Comparison of ENCODE assay signal across 14 cellular contexts in genomic region chr6:146526192-146526591, GRCh38. TPM values are rescaled to one million over a fixed set of nuclear protein-coding genes. Genes with fewer than 3 reads are reported as not detected.
DNase-seq lines count a peak whose midpoint lies in the region; ATAC-seq and TF ChIP-seq lines count a peak whose summit lies in the region.
"Had no signal": no experiment of that assay in that cellular context is flagged by ENCODE, and none has a peak within 500 bp of the region (broad histone marks: within the 10 kb centered on the region; RNA-seq: fewer than 3 reads in every experiment).

No MANE protein-coding gene starts in this region.

- H3K9me3 ChIP-seq in A673 (ENCODE audit: low read depth, low read length, poor library complexity, severe bottlenecking) (no peaks in the 10 kb centered on the region), GM23248 (ENCODE audit: low read depth) (no peaks in the 10 kb centered on the region), hepatocyte (ENCODE audit: low read depth) (no peaks in the 10 kb centered on the region), ovary (peaks cover 0 to 2% of the 10 kb centered on the region in 2 donors), gastroesophageal sphincter (no peaks in the 10 kb centered on the region)
- H3K9me3 ChIP-seq: vagina had no signal

- H3K4me1 ChIP-seq in A673 (ENCODE audit: insufficient read depth, low read length, poor library complexity, severe bottlenecking) (no peaks in the 10 kb centered on the region), GM23248 (ENCODE audit: insufficient read depth) (no peaks in the 10 kb centered on the region), hepatocyte (ENCODE audit: insufficient read depth) (no peaks in the 10 kb centered on the region), ovary (ENCODE audit: insufficient read depth) (no peaks in the 10 kb centered on the region), gastroesophageal sphincter (no peaks in the 10 kb centered on the region)
- H3K4me1 ChIP-seq: vagina had no signal

- no peak overlapping the region for H3K9ac ChIP-seq in GM23248

- H3K4me2 ChIP-seq in GM23248 (ENCODE audit: unreplicated experiment) = no peak overlapping the region
- no peak overlapping the region for H3K4me2 ChIP-seq in hepatocyte

- no peak overlapping the region for H3K27ac ChIP-seq in A673 (ENCODE audit: low read depth, low read length, poor library complexity, severe bottlenecking)
- H3K27ac ChIP-seq in GM23248 = no peak overlapping the region
- H3K27ac ChIP-seq in hepatocyte = no peak overlapping the region
- no peak overlapping the region for H3K27ac ChIP-seq in ovary
- H3K27ac ChIP-seq in gastroesophageal sphincter = no peak overlapping the region
- H3K27ac ChIP-seq: vagina had no signal

- DNase-seq in A673 (ENCODE audit: low spot score) (peak; percentile 19), GM23248 (peak; percentile 44), astrocyte of the cerebellum (ENCODE audit: low read depth) (no peak), hepatocyte (ENCODE audit: low spot score) (no peak), ovary (no peak), GF-D8 (lab: John Stamatoyannopoulos, UW) (no peak)
- DNase-seq: activated CD8-positive, alpha-beta memory T cell treated with anti-CD3 and anti-CD28 coated beads, Interleukin-2, amount 50 U/mL, for 48 hours; CD8-positive, alpha-beta memory T cell; naive thymus-derived CD8-positive, alpha-beta T cell; NCI-H187; stimulated activated CD8-positive, alpha-beta memory T cell treated with anti-CD3 and anti-CD28 coated beads, Interleukin-4, amount 100 ng/mL, for 48 hours had no signal

- H4K20me1 ChIP-seq in GM23248 (ENCODE audit: insufficient read depth) (no peaks in the 10 kb centered on the region), hepatocyte (ENCODE audit: insufficient read depth, poor library complexity, severe bottlenecking) (no peaks in the 10 kb centered on the region)

- POLR2A ChIA-PET in A673 (lab: Charles Lee; ENCODE audit: low non-redundant PET) = no interaction called here

- TF ChIP-seq CTCF in A673 (conservative IDR thresholded peaks at IDR 0.05; ENCODE audit: low read depth, low read length) (peak; percentile 41; the same call in 1 of the 2 replicates), astrocyte of the cerebellum (IDR thresholded peaks at IDR 0.05; ENCODE audit: low read depth, low read length, missing control alignments) (peak; percentile 50), hepatocyte (IDR thresholded peaks at IDR 0.05; ENCODE audit: poor library complexity) (peak; percentile 44), ovary (IDR thresholded peaks at IDR 0.05) (no peak), gastroesophageal sphincter (IDR thresholded peaks at IDR 0.05) (no peak)

- ATAC-seq in HG02973 (IDR thresholded peaks at IDR 0.05; ENCODE audit: unreplicated experiment) (no peak), gastroesophageal sphincter (no peak)
- ATAC-seq: naive thymus-derived CD8-positive, alpha-beta T cell had no signal

- H3K27me3 ChIP-seq in A673 (replicated peaks; ENCODE audit: insufficient read depth, low read depth, low read length, poor library complexity) = no peaks in the 10 kb centered on the region
- no peaks in the 10 kb centered on the region for H3K27me3 ChIP-seq in GM23248 (replicated peaks; ENCODE audit: insufficient read depth)
- no peaks in the 10 kb centered on the region for H3K27me3 ChIP-seq in hepatocyte
- no peaks in the 10 kb centered on the region for H3K27me3 ChIP-seq in ovary
- H3K27me3 ChIP-seq in gastroesophageal sphincter = no peaks in the 10 kb centered on the region
- H3K27me3 ChIP-seq: vagina had no signal

- no TSS peak for BruUV-seq in A673 (replicated peaks; lab: Mats Ljungman, UMichigan)

- CTCF ChIA-PET in A673 (lab: Charles Lee) = no interaction called here

- H3K36me3 ChIP-seq in A673 (ENCODE audit: insufficient read depth, low read length, poor library complexity, severe bottlenecking) (no peaks in the 10 kb centered on the region), GM23248 (ENCODE audit: low read depth) (no peaks in the 10 kb centered on the region), hepatocyte (replicated peaks; ENCODE audit: insufficient read depth, low read depth) (no peaks in the 10 kb centered on the region), ovary (no peaks in the 10 kb centered on the region), gastroesophageal sphincter (no peaks in the 10 kb centered on the region)
- H3K36me3 ChIP-seq: vagina had no signal

- in situ Hi-C loops in GM23248 (cut with MboI) (loop anchor here (25.0 kb wide), 1 partner anchor 589 kb away; no protein-coding TSS in a partner anchor), astrocyte of the cerebellum (cut with HindIII; ENCODE audit: low sequenced_read_pairs) (no loop called here)

- H3K9me2 ChIP-seq in GM23248 (ENCODE audit: insufficient read depth) = no peaks in the 10 kb centered on the region
- H3K9me2 ChIP-seq in hepatocyte (replicated peaks; ENCODE audit: insufficient read depth) = no peaks in the 10 kb centered on the region

- no peak for TF ChIP-seq POLR2A in ovary (IDR thresholded peaks at IDR 0.05)
- no peak for TF ChIP-seq POLR2A in gastroesophageal sphincter (IDR thresholded peaks at IDR 0.05)

- no peak overlapping the region for H3K4me3 ChIP-seq in A673 (ENCODE audit: low read depth, low read length, poor library complexity, severe bottlenecking)
- H3K4me3 ChIP-seq in GM23248 = no peak overlapping the region
- no peak overlapping the region for H3K4me3 ChIP-seq in astrocyte of the cerebellum (ENCODE audit: low read depth, low read length)
- no peak overlapping the region for H3K4me3 ChIP-seq in hepatocyte
- no peak overlapping the region for H3K4me3 ChIP-seq in ovary
- no peak overlapping the region for H3K4me3 ChIP-seq in gastroesophageal sphincter
- H3K4me3 ChIP-seq: vagina had no signal

- intact Hi-C loops in A673 (cut with micrococcal nuclease; ENCODE audit: unreplicated experiment) = no loop called here
- intact Hi-C loops in ovary (cut with DNase I) = no loop called here

- TF ChIP-seq EP300 in ovary (IDR thresholded peaks at IDR 0.05) (no peak), gastroesophageal sphincter (IDR thresholded peaks at IDR 0.05) (no peak)

- H3K79me2 ChIP-seq in GM23248 (ENCODE audit: insufficient read depth) (no peaks in the 10 kb centered on the region), hepatocyte (no peaks in the 10 kb centered on the region)

- no peaks in the 10 kb centered on the region for H3F3A ChIP-seq in GM23248 (ENCODE audit: insufficient read depth)

- H2AFZ ChIP-seq in GM23248 = no peak overlapping the region
- no peak overlapping the region for H2AFZ ChIP-seq in hepatocyte

RNA-seq across cellular contexts. Expression of gene RAB32, which starts 17.4 kb away (rescaled TPM):
- 2.0 and 2.6 TPM in 2 replicates for total RNA-seq in A673 (2021)
- total RNA-seq in GM23248 (2014; rRNA removed; shearing (Covaris generic)) = 103 and 165 TPM in 2 replicates
- 236 and 239 TPM in 2 replicates for polyA plus RNA-seq in GM23248 (2016; fragmentation: Nextera tagmentation; extraction: Ambion mirVana)
- 97.5 and 100 TPM in 2 replicates for total RNA-seq in hepatocyte
- polyA plus RNA-seq in hepatocyte = 121 and 127 TPM in 2 replicates
- 10 to 100 TPM; 10.7 to 16.4 (median 12.4) TPM for total RNA-seq in ovary
- polyA plus RNA-seq in ovary = 10 to 100 TPM; 13.0 to 27.7 TPM
- total RNA-seq in gastroesophageal sphincter = 10 to 100 TPM; 23.0 to 47.4 (median 34.1) TPM

Comparison
In these comparisons a context has a peak if more than half of its experiments do, and no peak if none do; other contexts are left out.
1. DNase-seq: peak in A673 (single experiment) and GM23248 (single experiment); none in astrocyte of the cerebellum (single experiment), hepatocyte (single experiment), ovary (0 of 5) and GF-D8 (single experiment).
2. CTCF ChIP-seq: peak in A673 (single experiment), astrocyte of the cerebellum (single experiment) and hepatocyte (single experiment); none in ovary (0 of 3) and gastroesophageal sphincter (0 of 4).